Comparison of ENCODE assay signal across 1 cellular context in genomic region chr16:2971985-2972784, GRCh38.
A peak's percentile ranks its signal among the peaks of the same experiment; 100 is the strongest.
TF ChIP-seq lines count a peak whose summit lies in the region.

No MANE protein-coding gene starts in this region.

TF ChIP-seq in H1, 55 proteins besides CTCF, POLR2A, EP300 and RAD21:
- no peak for TF ChIP-seq KDM1A (IDR thresholded peaks at IDR 0.05; ENCODE audit: borderline replicate concordance, low read length)
- peak; percentile 17; the same call in 1 of the 2 replicates for TF ChIP-seq POLR2AphosphoS5 (IDR thresholded peaks at IDR 0.05; ENCODE audit: low read depth, low read length)
- TF ChIP-seq SAP30 (IDR thresholded peaks at IDR 0.05; ENCODE audit: insufficient read depth, insufficient replicate concordance, low read length): no peak
- TF ChIP-seq, protein P1, sequence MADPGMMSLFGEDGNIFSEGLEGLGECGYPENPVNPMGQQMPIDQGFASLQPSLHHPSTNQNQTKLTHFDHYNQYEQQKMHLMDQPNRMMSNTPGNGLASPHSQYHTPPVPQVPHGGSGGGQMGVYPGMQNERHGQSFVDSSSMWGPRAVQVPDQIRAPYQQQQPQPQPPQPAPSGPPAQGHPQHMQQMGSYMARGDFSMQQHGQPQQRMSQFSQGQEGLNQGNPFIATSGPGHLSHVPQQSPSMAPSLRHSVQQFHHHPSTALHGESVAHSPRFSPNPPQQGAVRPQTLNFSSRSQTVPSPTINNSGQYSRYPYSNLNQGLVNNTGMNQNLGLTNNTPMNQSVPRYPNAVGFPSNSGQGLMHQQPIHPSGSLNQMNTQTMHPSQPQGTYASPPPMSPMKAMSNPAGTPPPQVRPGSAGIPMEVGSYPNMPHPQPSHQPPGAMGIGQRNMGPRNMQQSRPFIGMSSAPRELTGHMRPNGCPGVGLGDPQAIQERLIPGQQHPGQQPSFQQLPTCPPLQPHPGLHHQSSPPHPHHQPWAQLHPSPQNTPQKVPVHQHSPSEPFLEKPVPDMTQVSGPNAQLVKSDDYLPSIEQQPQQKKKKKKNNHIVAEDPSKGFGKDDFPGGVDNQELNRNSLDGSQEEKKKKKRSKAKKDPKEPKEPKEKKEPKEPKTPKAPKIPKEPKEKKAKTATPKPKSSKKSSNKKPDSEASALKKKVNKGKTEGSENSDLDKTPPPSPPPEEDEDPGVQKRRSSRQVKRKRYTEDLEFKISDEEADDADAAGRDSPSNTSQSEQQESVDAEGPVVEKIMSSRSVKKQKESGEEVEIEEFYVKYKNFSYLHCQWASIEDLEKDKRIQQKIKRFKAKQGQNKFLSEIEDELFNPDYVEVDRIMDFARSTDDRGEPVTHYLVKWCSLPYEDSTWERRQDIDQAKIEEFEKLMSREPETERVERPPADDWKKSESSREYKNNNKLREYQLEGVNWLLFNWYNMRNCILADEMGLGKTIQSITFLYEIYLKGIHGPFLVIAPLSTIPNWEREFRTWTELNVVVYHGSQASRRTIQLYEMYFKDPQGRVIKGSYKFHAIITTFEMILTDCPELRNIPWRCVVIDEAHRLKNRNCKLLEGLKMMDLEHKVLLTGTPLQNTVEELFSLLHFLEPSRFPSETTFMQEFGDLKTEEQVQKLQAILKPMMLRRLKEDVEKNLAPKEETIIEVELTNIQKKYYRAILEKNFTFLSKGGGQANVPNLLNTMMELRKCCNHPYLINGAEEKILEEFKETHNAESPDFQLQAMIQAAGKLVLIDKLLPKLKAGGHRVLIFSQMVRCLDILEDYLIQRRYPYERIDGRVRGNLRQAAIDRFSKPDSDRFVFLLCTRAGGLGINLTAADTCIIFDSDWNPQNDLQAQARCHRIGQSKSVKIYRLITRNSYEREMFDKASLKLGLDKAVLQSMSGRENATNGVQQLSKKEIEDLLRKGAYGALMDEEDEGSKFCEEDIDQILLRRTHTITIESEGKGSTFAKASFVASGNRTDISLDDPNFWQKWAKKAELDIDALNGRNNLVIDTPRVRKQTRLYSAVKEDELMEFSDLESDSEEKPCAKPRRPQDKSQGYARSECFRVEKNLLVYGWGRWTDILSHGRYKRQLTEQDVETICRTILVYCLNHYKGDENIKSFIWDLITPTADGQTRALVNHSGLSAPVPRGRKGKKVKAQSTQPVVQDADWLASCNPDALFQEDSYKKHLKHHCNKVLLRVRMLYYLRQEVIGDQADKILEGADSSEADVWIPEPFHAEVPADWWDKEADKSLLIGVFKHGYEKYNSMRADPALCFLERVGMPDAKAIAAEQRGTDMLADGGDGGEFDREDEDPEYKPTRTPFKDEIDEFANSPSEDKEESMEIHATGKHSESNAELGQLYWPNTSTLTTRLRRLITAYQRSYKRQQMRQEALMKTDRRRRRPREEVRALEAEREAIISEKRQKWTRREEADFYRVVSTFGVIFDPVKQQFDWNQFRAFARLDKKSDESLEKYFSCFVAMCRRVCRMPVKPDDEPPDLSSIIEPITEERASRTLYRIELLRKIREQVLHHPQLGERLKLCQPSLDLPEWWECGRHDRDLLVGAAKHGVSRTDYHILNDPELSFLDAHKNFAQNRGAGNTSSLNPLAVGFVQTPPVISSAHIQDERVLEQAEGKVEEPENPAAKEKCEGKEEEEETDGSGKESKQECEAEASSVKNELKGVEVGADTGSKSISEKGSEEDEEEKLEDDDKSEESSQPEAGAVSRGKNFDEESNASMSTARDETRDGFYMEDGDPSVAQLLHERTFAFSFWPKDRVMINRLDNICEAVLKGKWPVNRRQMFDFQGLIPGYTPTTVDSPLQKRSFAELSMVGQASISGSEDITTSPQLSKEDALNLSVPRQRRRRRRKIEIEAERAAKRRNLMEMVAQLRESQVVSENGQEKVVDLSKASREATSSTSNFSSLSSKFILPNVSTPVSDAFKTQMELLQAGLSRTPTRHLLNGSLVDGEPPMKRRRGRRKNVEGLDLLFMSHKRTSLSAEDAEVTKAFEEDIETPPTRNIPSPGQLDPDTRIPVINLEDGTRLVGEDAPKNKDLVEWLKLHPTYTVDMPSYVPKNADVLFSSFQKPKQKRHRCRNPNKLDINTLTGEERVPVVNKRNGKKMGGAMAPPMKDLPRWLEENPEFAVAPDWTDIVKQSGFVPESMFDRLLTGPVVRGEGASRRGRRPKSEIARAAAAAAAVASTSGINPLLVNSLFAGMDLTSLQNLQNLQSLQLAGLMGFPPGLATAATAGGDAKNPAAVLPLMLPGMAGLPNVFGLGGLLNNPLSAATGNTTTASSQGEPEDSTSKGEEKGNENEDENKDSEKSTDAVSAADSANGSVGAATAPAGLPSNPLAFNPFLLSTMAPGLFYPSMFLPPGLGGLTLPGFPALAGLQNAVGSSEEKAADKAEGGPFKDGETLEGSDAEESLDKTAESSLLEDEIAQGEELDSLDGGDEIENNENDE (IDR thresholded peaks at IDR 0.05; ENCODE audit: insufficient replicate concordance, low read length): no peak
- TF ChIP-seq SP4 (IDR thresholded peaks at IDR 0.05; ENCODE audit: low read length): no peak
- TF ChIP-seq MAFK (IDR thresholded peaks at IDR 0.05; ENCODE audit: low read depth, low read length): no peak
- no peak for TF ChIP-seq PHF8 (conservative IDR thresholded peaks at IDR 0.05; ENCODE audit: low read depth, low read length)
- no peak for TF ChIP-seq CHD2 (IDR thresholded peaks at IDR 0.05; ENCODE audit: low read length)
- no peak for TF ChIP-seq GABPA (IDR thresholded peaks at IDR 0.05; ENCODE audit: borderline replicate concordance, insufficient read depth, low read length)
